ENCODE assay signal across 26 cellular contexts in genomic region chr17:49820773-49821172, GRCh38. TPM values are rescaled to one million over a fixed set of nuclear protein-coding genes. Genes with fewer than 3 reads are reported as not detected.
DNase-seq lines count a peak whose midpoint lies in the region; ATAC-seq, FAIRE-seq and TF ChIP-seq lines count a peak whose summit lies in the region.
"Had no signal": no experiment of that assay in that cellular context is flagged by ENCODE, and none has a peak within 500 bp of the region (broad histone marks: within the 10 kb centered on the region; RNA-seq: fewer than 3 reads in every experiment).

No MANE protein-coding gene starts in this region.

- H4K5ac ChIP-seq in H1 (ENCODE audit: insufficient read length, low read depth, low read length): no peak overlapping the region

- TF ChIP-seq POLR2A in H1 (IDR thresholded peaks at IDR 0.05; ENCODE audit: control extremely low read depth in 1 of 2, low read depth in 2 of 2, low read length in 2 of 2) (no peak), prostate gland (IDR thresholded peaks at IDR 0.05) (no peak)

- no peak for DNase-seq in activated naive CD4-positive, alpha-beta T cell treated with anti-CD3 and anti-CD28 coated beads, Interleukin-2, amount 10 ng/mL, durations not matched to agents 7 days and 5 days
- DNase-seq in activated naive CD4-positive, alpha-beta T cell treated with anti-CD3 and anti-CD28 coated beads, Interleukin-2, amount 50 U/mL, for 72 hours (ENCODE audit: low spot score in 2 of 2): no peak
- DNase-seq in T-cell: no peak
- no peak for DNase-seq in H1 (ENCODE audit: low read depth in 1 of 2, low spot score in 2 of 2)
- DNase-seq in prostate gland (ENCODE audit: low spot score): no peak
- DNase-seq in NCI-H2227 (lab: John Stamatoyannopoulos, UW; ENCODE audit: unreplicated experiment): no peak
- no peak for DNase-seq in urothelium cell line (ENCODE audit: low spot score)
- DNase-seq in SIG-M5 (lab: John Stamatoyannopoulos, UW): no peak
- DNase-seq: ACHN; activated T-cell treated with anti-CD3 and anti-CD28 coated beads, Interleukin-2, amount 50 U/mL, for 48 hours; adrenal gland; C1 segment of cervical spinal cord; cortex of kidney; left colon; MM.1S; naive B cell; NCI-H1436 treated with DMSO at 0.1 percent for 48 hours; pancreas; right lobe of liver; T-helper 2 cell had no signal

- H3K79me2 ChIP-seq in H1 (ENCODE audit: control insufficient read depth in 1 of 2, insufficient read depth in 2 of 2, low read length in 2 of 2): peaks cover 0 to 34% of the 10 kb centered on the region in 2 experiments; a peak in 3 of 4 replicates

- CTCF ChIA-PET in activated naive CD4-positive, alpha-beta T cell treated with anti-CD3 and anti-CD28 coated beads, Interleukin-2, amount 10 ng/mL, durations not matched to agents 7 days and 5 days (lab: Charles Lee): no interaction called here
- CTCF ChIA-PET in T-cell (lab: Charles Lee): interaction anchor here (0.6 to 0.7 kb wide), 4 partner anchors 36 to 680 kb away, joined by 3 to 9 read pairs (median 8); no protein-coding TSS in a partner anchor
- CTCF ChIA-PET in H1 (lab: Charles Lee; ENCODE audit: partially characterized antibody): interaction anchor here (0.6 kb wide), 1 partner anchor 24 kb away, joined by 3 read pairs; no protein-coding TSS in a partner anchor

- no peak overlapping the region for H2BK15ac ChIP-seq in H1 (ENCODE audit: low read length)

- peaks cover 3 to 22% (median 12%) of the 10 kb centered on the region in 4 experiments; a peak in 6 of 7 replicates for H3K4me1 ChIP-seq in H1 (replicated peaks in 1 of 4; ENCODE audit: control insufficient read depth in 3 of 4, insufficient read depth in 4 of 4, low read length in 3 of 4)
- peaks cover 32% of the 10 kb centered on the region for H3K4me1 ChIP-seq in prostate gland (replicated peaks)
- H3K4me1 ChIP-seq: right lobe of liver had no signal

- H3K27me3 Mint-ChIP-seq in activated naive CD4-positive, alpha-beta T cell treated with anti-CD3 and anti-CD28 coated beads, Interleukin-2, amount 10 ng/mL, durations not matched to agents 7 days and 5 days: no peaks in the 10 kb centered on the region
- no peaks in the 10 kb centered on the region for H3K27me3 Mint-ChIP-seq in T-cell
- H3K27me3 Mint-ChIP-seq: naive B cell had no signal

- H3K36me3 ChIP-seq in H1 (ENCODE audit: control insufficient read depth in 2 of 4, insufficient read depth in 4 of 4, low read length in 3 of 4): peaks cover 25 to 61% (median 46%) of the 10 kb centered on the region in 4 experiments
- peaks cover 0 to 6% of the 10 kb centered on the region in 2 donors for H3K36me3 ChIP-seq in prostate gland
- H3K36me3 ChIP-seq: breast epithelium had no signal

- no peak for TF ChIP-seq RAD21 in H1 (IDR thresholded peaks at IDR 0.05 in 1 of 2, conservative IDR thresholded peaks at IDR 0.05 in 1 of 2; ENCODE audit: low read depth in 2 of 2, low read length in 2 of 2)

- no peak overlapping the region for H2BK120ac ChIP-seq in H1 (replicated peaks; ENCODE audit: low read depth, low read length)

- no peak overlapping the region for H3K23ac ChIP-seq in H1 (ENCODE audit: insufficient read length)

- no peak overlapping the region for H2BK20ac ChIP-seq in H1 (ENCODE audit: low read length)

- no peak for FAIRE-seq in H1 (lab: Jason Lieb, UNC)
- no peak for FAIRE-seq in urothelium cell line (lab: Jason Lieb, UNC)
- FAIRE-seq: endometrium, pancreas, RCC 7860 had no signal

- H3K4me1 Mint-ChIP-seq in activated naive CD4-positive, alpha-beta T cell treated with anti-CD3 and anti-CD28 coated beads, Interleukin-2, amount 10 ng/mL, durations not matched to agents 7 days and 5 days: peaks cover 59% of the 10 kb centered on the region
- H3K4me1 Mint-ChIP-seq in T-cell: peaks cover 59 to 64% (median 59%) of the 10 kb centered on the region in 3 donors

- H4K8ac ChIP-seq in H1 (ENCODE audit: extremely low read depth, insufficient read depth, low read length): no peak overlapping the region

- no peaks in the 10 kb centered on the region for H3K9me3 ChIP-seq in H1 (ENCODE audit: insufficient read depth in 2 of 2, low read depth in 1 of 2, low read length in 1 of 2)
- H3K9me3 ChIP-seq in prostate gland: no peaks in the 10 kb centered on the region
- H3K9me3 ChIP-seq: adrenal gland, breast epithelium, pancreas, right lobe of liver had no signal

- H2AK5ac ChIP-seq in H1 (ENCODE audit: low read depth, low read length): no peak overlapping the region

- no peaks in the 10 kb centered on the region; the same call in none of the 2 replicates for H3K79me1 ChIP-seq in H1 (ENCODE audit: low read depth, low read length)

- 90% methylated on average over 1 of the region's 1 CpG; no CpG with 5 or more reads in 1 of the 2 experiments for WGBS in H1 (ENCODE audit: extremely low coverage in 1 of 2, insufficient coverage in 1 of 2, insufficient read length in 1 of 2, insufficient replicate concordance in 2 of 2, low coverage in 1 of 2, low lambda C conversion rate in 2 of 2, missing lambda C conversion rate in 1 of 2), 2 experiments
- 13% methylated on average over 1 of the region's 1 CpG for WGBS in prostate gland

- no peaks in the 10 kb centered on the region for H4K20me1 ChIP-seq in H1 (replicated peaks in 1 of 2; ENCODE audit: control insufficient read depth in 1 of 2, insufficient read depth in 2 of 2, low read length in 2 of 2)

- no peaks in the 10 kb centered on the region for H3K23me2 ChIP-seq in H1 (ENCODE audit: low read depth, low read length)

- no peak for TF ChIP-seq CTCF in H1 (IDR thresholded peaks at IDR 0.05; ENCODE audit: control extremely low read depth in 1 of 3, insufficient read depth in 1 of 3, low read depth in 1 of 3, low read length in 3 of 3)
- no peak for TF ChIP-seq CTCF in prostate gland (IDR thresholded peaks at IDR 0.05)

- H3K27ac ChIP-seq in H1 (ENCODE audit: low read depth, low read length) (no peak overlapping the region; the same call in 1 of the 2 replicates), prostate gland (peak overlapping the region; percentile 60 to 63)
- H3K27ac ChIP-seq: adrenal gland, right lobe of liver had no signal

- H3K56ac ChIP-seq in H1 (replicated peaks; ENCODE audit: insufficient read length, low read depth, low read length): no peak overlapping the region

- no peak overlapping the region for H3K4me3 Mint-ChIP-seq in activated naive CD4-positive, alpha-beta T cell treated with anti-CD3 and anti-CD28 coated beads, Interleukin-2, amount 10 ng/mL, durations not matched to agents 7 days and 5 days
- H3K4me3 Mint-ChIP-seq in T-cell: peak overlapping the region in 1 of 3 donors; percentile 48
- H3K4me3 Mint-ChIP-seq: naive B cell had no signal

- peaks cover 71% of the 10 kb centered on the region for H3K36me3 Mint-ChIP-seq in activated naive CD4-positive, alpha-beta T cell treated with anti-CD3 and anti-CD28 coated beads, Interleukin-2, amount 10 ng/mL, durations not matched to agents 7 days and 5 days
- peaks cover 17 to 56% of the 10 kb centered on the region in 2 donors for H3K36me3 Mint-ChIP-seq in activated naive CD4-positive, alpha-beta T cell treated with anti-CD3 and anti-CD28 coated beads, Interleukin-2, amount 50 U/mL, for 72 hours
- peaks cover 60% of the 10 kb centered on the region for H3K36me3 Mint-ChIP-seq in T-cell

- peak overlapping the region; percentile 41; the same call in 1 of the 2 replicates for H3K18ac ChIP-seq in H1 (ENCODE audit: extremely low read depth, low read length)

- POLR2A ChIA-PET in T-cell (lab: Charles Lee) (interaction anchor here in 1 of 2 donors (0.6 kb wide), 1 partner anchor 505 kb away, joined by 3 read pairs; no protein-coding TSS in a partner anchor), H1 (lab: Charles Lee; ENCODE audit: partially characterized antibody) (interaction anchor here (0.6 to 2.9 kb wide), 6 partner anchors 10 to 33 kb away, joined by 3 to 13 read pairs (median 4); partner anchors contain the start of gene KAT7)

- H3K9ac ChIP-seq in H1 (replicated peaks in 1 of 4; ENCODE audit: extremely low read depth in 1 of 4, low read depth in 3 of 4, low read length in 3 of 4): no peak overlapping the region

- no peak overlapping the region for H3K14ac ChIP-seq in H1 (ENCODE audit: insufficient read length)

- no peaks in the 10 kb centered on the region for H3K9me3 Mint-ChIP-seq in activated naive CD4-positive, alpha-beta T cell treated with anti-CD3 and anti-CD28 coated beads, Interleukin-2, amount 10 ng/mL, durations not matched to agents 7 days and 5 days
- H3K9me3 Mint-ChIP-seq in activated naive CD4-positive, alpha-beta T cell treated with anti-CD3 and anti-CD28 coated beads, Interleukin-2, amount 50 U/mL, for 72 hours: no peaks in the 10 kb centered on the region
- no peaks in the 10 kb centered on the region for H3K9me3 Mint-ChIP-seq in T-cell
- H3K9me3 Mint-ChIP-seq: naive B cell had no signal

- no peak overlapping the region for H2BK12ac ChIP-seq in H1 (ENCODE audit: low read depth, low read length)

- no peak for ATAC-seq in activated naive CD4-positive, alpha-beta T cell treated with anti-CD3 and anti-CD28 coated beads, Interleukin-2, amount 50 U/mL, for 72 hours
- no peak for ATAC-seq in T-cell (replicated peaks in 1 of 4)
- ATAC-seq: left colon, right lobe of liver had no signal

- H3K27me3 ChIP-seq in H1 (replicated peaks in 1 of 4; ENCODE audit: control insufficient read depth in 3 of 4, extremely low read depth in 1 of 4, insufficient read depth in 3 of 4, low read length in 3 of 4) (no peaks in the 10 kb centered on the region), prostate gland (replicated peaks; ENCODE audit: insufficient read depth) (no peaks in the 10 kb centered on the region)
- H3K27me3 ChIP-seq: adrenal gland, breast epithelium, pancreas, right lobe of liver had no signal

- no peak overlapping the region for H3K4ac ChIP-seq in H1 (replicated peaks; ENCODE audit: insufficient read length, low read depth, low read length)

- intact Hi-C loops in prostate gland (cut with DNase I): no loop called here

- H3K27ac Mint-ChIP-seq in activated naive CD4-positive, alpha-beta T cell treated with anti-CD3 and anti-CD28 coated beads, Interleukin-2, amount 10 ng/mL, durations not matched to agents 7 days and 5 days: peak overlapping the region; percentile 77
- no peak overlapping the region for H3K27ac Mint-ChIP-seq in activated naive CD4-positive, alpha-beta T cell treated with anti-CD3 and anti-CD28 coated beads, Interleukin-2, amount 50 U/mL, for 72 hours
- peak overlapping the region; percentile 89 to 90 for H3K27ac Mint-ChIP-seq in T-cell
- H3K27ac Mint-ChIP-seq: naive B cell had no signal

- H2BK5ac ChIP-seq in H1 (ENCODE audit: low read depth, low read length): no peak overlapping the region

- H4K91ac ChIP-seq in H1 (replicated peaks; ENCODE audit: insufficient read length, low read length): no peak overlapping the region

- H3K4me3 ChIP-seq in H1 (ENCODE audit: extremely low read depth in 1 of 4, insufficient read depth in 2 of 4, low read depth in 3 of 4, low read length in 4 of 4) (no peak overlapping the region), prostate gland (no peak overlapping the region)
- H3K4me3 ChIP-seq: adrenal gland, breast epithelium, pancreas, right lobe of liver had no signal

- H2AFZ ChIP-seq in H1 (ENCODE audit: low read length): no peak overlapping the region

- no peak overlapping the region for H3K4me2 ChIP-seq in H1 (ENCODE audit: insufficient read depth in 1 of 2, low read depth in 2 of 2, low read length in 2 of 2)

- TF ChIP-seq EP300 in H1 (IDR thresholded peaks at IDR 0.05; ENCODE audit: borderline replicate concordance in 1 of 2, low read depth in 2 of 2, low read length in 2 of 2): no peak

RNA-seq across cellular contexts. Expression of gene TAC4, which starts 27.1 kb away (rescaled TPM):
- not detected for total RNA-seq in activated naive CD4-positive, alpha-beta T cell treated with anti-CD3 and anti-CD28 coated beads, Interleukin-2, amount 50 U/mL, for 72 hours
- total RNA-seq in T-cell (not detected), prostate gland (not detected)
- not detected in 2 replicates for total RNA-seq in H1 (2021; fragmentation: NEBNext Ultra II Directional; extraction: Animal tissue kit (Norgen Biotek cat#: 25700))
- polyA plus RNA-seq in H1 (2011; rRNA removed): 0.15 and 0.22 TPM in 2 replicates
- polyA plus RNA-seq in H1 (2011; cell fraction: cytosol; rRNA removed): 0.31 TPM
- polyA plus RNA-seq in H1 (2011; cell fraction: nucleus; rRNA removed): 0.54 TPM
- 0.52 to 0.61 TPM in 2 of 4 replicates, not detected in the others for polyA plus RNA-seq in H1 (2012, experiment 1 of 2)
- polyA plus RNA-seq in H1 (2012, experiment 2 of 2): not detected
- not detected for polyA plus RNA-seq in H1 (2013, experiment 1 of 2)
- polyA plus RNA-seq in H1 (2013, experiment 2 of 2): not detected
- polyA minus RNA-seq in H1 (2011; rRNA and poly(A)+ RNA removed): not detected in 2 replicates
- not detected for polyA minus RNA-seq in H1 (2011; cell fraction: cytosol; rRNA and poly(A)+ RNA removed)
- polyA minus RNA-seq in H1 (2011; cell fraction: nucleus; rRNA and poly(A)+ RNA removed): not detected
- total RNA-seq: breast epithelium, left colon, mesenteric fat pad, pancreas, right lobe of liver, subcutaneous adipose tissue, ureter had no signal
- polyA plus RNA-seq: pancreas had no signal

RNA-seq across cellular contexts. Expression of gene KAT7, which starts 32.3 kb away (rescaled TPM):
- 100 to 1,000 TPM in 1 of 2 donors, 10 to 100 TPM in 1; 75.4 to 119 TPM for total RNA-seq in activated naive CD4-positive, alpha-beta T cell treated with anti-CD3 and anti-CD28 coated beads, Interleukin-2, amount 50 U/mL, for 72 hours
- 100 to 1,000 TPM in 2 of 5 donors, 10 to 100 TPM in 3; 96.8 to 197 (median 99.7) TPM for total RNA-seq in T-cell
- total RNA-seq in H1 (2021; fragmentation: NEBNext Ultra II Directional; extraction: Animal tissue kit (Norgen Biotek cat#: 25700)): 138 and 139 TPM in 2 replicates
- 56.2 and 90.9 TPM in 2 replicates for polyA plus RNA-seq in H1 (2011; rRNA removed)
- polyA plus RNA-seq in H1 (2011; cell fraction: cytosol; rRNA removed): 70.9 TPM
- polyA plus RNA-seq in H1 (2011; cell fraction: nucleus; rRNA removed): 44.8 TPM
- 68.5 to 97.8 TPM (median 78.6 TPM) in 4 replicates for polyA plus RNA-seq in H1 (2012, experiment 1 of 2)
- 57.4 TPM for polyA plus RNA-seq in H1 (2012, experiment 2 of 2)
- 104 TPM for polyA plus RNA-seq in H1 (2013, experiment 1 of 2)
- polyA plus RNA-seq in H1 (2013, experiment 2 of 2): 104 TPM
- polyA minus RNA-seq in H1 (2011; rRNA and poly(A)+ RNA removed): 172 and 217 TPM in 2 replicates
- polyA minus RNA-seq in H1 (2011; cell fraction: cytosol; rRNA and poly(A)+ RNA removed): 115 TPM
- polyA minus RNA-seq in H1 (2011; cell fraction: nucleus; rRNA and poly(A)+ RNA removed): 104 TPM
- 10 to 100 TPM; 48.3 to 78.6 TPM for total RNA-seq in prostate gland

RNA-seq across cellular contexts. Expression of gene FAM117A, which starts 56.8 kb away (rescaled TPM):
- total RNA-seq in activated naive CD4-positive, alpha-beta T cell treated with anti-CD3 and anti-CD28 coated beads, Interleukin-2, amount 50 U/mL, for 72 hours: 10 to 100 TPM; 13.3 to 25.0 TPM
- total RNA-seq in T-cell: 100 to 1,000 TPM in 2 of 5 donors, 10 to 100 TPM in 3; 71.9 to 105 (median 99.1) TPM
- 25.3 and 28.4 TPM in 2 replicates for total RNA-seq in H1 (2021; fragmentation: NEBNext Ultra II Directional; extraction: Animal tissue kit (Norgen Biotek cat#: 25700))
- 45.7 and 52.3 TPM in 2 replicates for polyA plus RNA-seq in H1 (2011; rRNA removed)
- polyA plus RNA-seq in H1 (2011; cell fraction: cytosol; rRNA removed): 26.3 TPM
- 35.8 TPM for polyA plus RNA-seq in H1 (2011; cell fraction: nucleus; rRNA removed)
- polyA plus RNA-seq in H1 (2012, experiment 1 of 2): 23.6 to 29.0 TPM (median 26.4 TPM) in 4 replicates
- polyA plus RNA-seq in H1 (2012, experiment 2 of 2): 23.9 TPM
- 29.6 TPM for polyA plus RNA-seq in H1 (2013, experiment 1 of 2)
- polyA plus RNA-seq in H1 (2013, experiment 2 of 2): 32.5 TPM
- polyA minus RNA-seq in H1 (2011; rRNA and poly(A)+ RNA removed): 15.5 and 22.0 TPM in 2 replicates
- polyA minus RNA-seq in H1 (2011; cell fraction: cytosol; rRNA and poly(A)+ RNA removed): 19.9 TPM
- 19.4 TPM for polyA minus RNA-seq in H1 (2011; cell fraction: nucleus; rRNA and poly(A)+ RNA removed)
- total RNA-seq in prostate gland: 10 to 100 TPM; 30.9 to 46.4 TPM

Comparison
In these comparisons a context has a peak if more than half of its experiments do, and no peak if none do; other contexts are left out.
1. H3K27ac Mint-ChIP-seq: peak in activated naive CD4-positive, alpha-beta T cell treated with anti-CD3 and anti-CD28 coated beads, Interleukin-2, amount 10 ng/mL, durations not matched to agents 7 days and 5 days (single experiment) and T-cell (2 of 2); none in activated naive CD4-positive, alpha-beta T cell treated with anti-CD3 and anti-CD28 coated beads, Interleukin-2, amount 50 U/mL, for 72 hours (0 of 2).